Comparison of ENCODE assay signal across 1 cellular context in genomic region chr2:241153616-241154015, GRCh38.
TF ChIP-seq lines count a peak whose summit lies in the region.

No MANE protein-coding gene starts in this region.

TF ChIP-seq in GM12891, 5 proteins besides CTCF, POLR2A, EP300 and RAD21:
- no peak for TF ChIP-seq TAF1 (IDR thresholded peaks at IDR 0.05; ENCODE audit: low read depth, low read length)
- TF ChIP-seq SPI1 (IDR thresholded peaks at IDR 0.05; ENCODE audit: low read depth, low read length): no peak
- no peak for TF ChIP-seq POLR2AphosphoS5 (IDR thresholded peaks at IDR 0.05; ENCODE audit: low read depth, low read length)
- TF ChIP-seq PAX5 (IDR thresholded peaks at IDR 0.05; ENCODE audit: insufficient read depth, low read length, severe bottlenecking): no peak
- no peak for TF ChIP-seq POU2F2 (IDR thresholded peaks at IDR 0.05; ENCODE audit: low read depth, low read length)
